In genomic region chr19:48822514-48822913, GRCh38 we compare ENCODE assay signal across 1 cellular context.
A peak's percentile ranks its signal among the peaks of the same experiment; 100 is the strongest.
TF ChIP-seq lines count a peak whose summit lies in the region.

No MANE protein-coding gene starts in this region.

TF ChIP-seq in HEK293, 187 proteins besides CTCF, POLR2A, EP300 and RAD21 (continued from another document):
- no peak for TF ChIP-seq INSM2 (tag by site-specific recombination; IDR thresholded peaks at IDR 0.05)
- TF ChIP-seq ZNF488 (tag by site-specific recombination; IDR thresholded peaks at IDR 0.05) = no peak
- TF ChIP-seq ZNF692 (tag by site-specific recombination; IDR thresholded peaks at IDR 0.05) = no peak
- no peak for TF ChIP-seq ZNF132 (tag by site-specific recombination; IDR thresholded peaks at IDR 0.05; ENCODE audit: borderline replicate concordance)
- no peak for TF ChIP-seq ZNF707 (tag by site-specific recombination; IDR thresholded peaks at IDR 0.05)
- TF ChIP-seq ZSCAN18 (tag by site-specific recombination; IDR thresholded peaks at IDR 0.05) = no peak
- TF ChIP-seq WT1 (tag by site-specific recombination; IDR thresholded peaks at IDR 0.05) = no peak
- TF ChIP-seq ZNF560 (tag by site-specific recombination; IDR thresholded peaks at IDR 0.05; ENCODE audit: borderline replicate concordance) = no peak
- TF ChIP-seq ZSCAN4 (tag by site-specific recombination; IDR thresholded peaks at IDR 0.05) = no peak
- TF ChIP-seq KLF10 (tag by site-specific recombination; IDR thresholded peaks at IDR 0.05) = no peak
- TF ChIP-seq ZSCAN30 (tag by site-specific recombination; IDR thresholded peaks at IDR 0.05) = no peak
- TF ChIP-seq ZNF639 (tag by site-specific recombination; IDR thresholded peaks at IDR 0.05) = no peak
- no peak for TF ChIP-seq ZNF16 (tag by site-specific recombination; IDR thresholded peaks at IDR 0.05; ENCODE audit: low read depth)
- TF ChIP-seq EGR2 (tag by site-specific recombination; IDR thresholded peaks at IDR 0.05; ENCODE audit: low read depth) = no peak
- no peak for TF ChIP-seq IKZF3 (tag by site-specific recombination; IDR thresholded peaks at IDR 0.05)
- TF ChIP-seq ZNF830 (tag by site-specific recombination; IDR thresholded peaks at IDR 0.05; ENCODE audit: low read depth) = no peak
- TF ChIP-seq ZBTB44 (tag by site-specific recombination; IDR thresholded peaks at IDR 0.05) = no peak
- 0 out of 2 replicates have a peak, but pooled peaks have one; percentile 4 for TF ChIP-seq KLF1 (tag by site-specific recombination; IDR thresholded peaks at IDR 0.05)
- TF ChIP-seq ZNF785 (tag by site-specific recombination; IDR thresholded peaks at IDR 0.05) = 0 out of 2 replicates have a peak, but pooled peaks have one; percentile 65
- TF ChIP-seq KLF9 (tag by site-specific recombination; IDR thresholded peaks at IDR 0.05; ENCODE audit: low read depth) = 0 out of 2 replicates have a peak, but pooled peaks have one; percentile 14
- TF ChIP-seq SCRT1 (tag by site-specific recombination; IDR thresholded peaks at IDR 0.05; ENCODE audit: borderline replicate concordance) = 0 out of 2 replicates have a peak, but pooled peaks have one; percentile 15
- 0 out of 2 replicates have a peak, but pooled peaks have one; percentile 18 for TF ChIP-seq ZBTB48 (tag by site-specific recombination; IDR thresholded peaks at IDR 0.05)
- TF ChIP-seq SALL2 (tag by site-specific recombination; IDR thresholded peaks at IDR 0.05; ENCODE audit: borderline replicate concordance) = 0 out of 2 replicates have a peak, but pooled peaks have one; percentile 3
- TF ChIP-seq BCL11A (tag by site-specific recombination; IDR thresholded peaks at IDR 0.05; ENCODE audit: low read depth) = no peak
- TF ChIP-seq ZNF114 (tag by site-specific recombination; IDR thresholded peaks at IDR 0.05) = 0 out of 2 replicates have a peak, but pooled peaks have one; percentile 26
- TF ChIP-seq ZNF596 (tag by site-specific recombination; IDR thresholded peaks at IDR 0.05) = no peak
- no peak for TF ChIP-seq ZNF133 (tag by site-specific recombination; IDR thresholded peaks at IDR 0.05)
- no peak for TF ChIP-seq ZNF174 (tag by site-specific recombination; IDR thresholded peaks at IDR 0.05)
- no peak for TF ChIP-seq ZFP69B (tag by site-specific recombination; IDR thresholded peaks at IDR 0.05)
TF ChIP-seq in HEK293: peak in this region for 19.
